Comparison of ENCODE assay signal across 13 cellular contexts in the genomic region with DNA sequence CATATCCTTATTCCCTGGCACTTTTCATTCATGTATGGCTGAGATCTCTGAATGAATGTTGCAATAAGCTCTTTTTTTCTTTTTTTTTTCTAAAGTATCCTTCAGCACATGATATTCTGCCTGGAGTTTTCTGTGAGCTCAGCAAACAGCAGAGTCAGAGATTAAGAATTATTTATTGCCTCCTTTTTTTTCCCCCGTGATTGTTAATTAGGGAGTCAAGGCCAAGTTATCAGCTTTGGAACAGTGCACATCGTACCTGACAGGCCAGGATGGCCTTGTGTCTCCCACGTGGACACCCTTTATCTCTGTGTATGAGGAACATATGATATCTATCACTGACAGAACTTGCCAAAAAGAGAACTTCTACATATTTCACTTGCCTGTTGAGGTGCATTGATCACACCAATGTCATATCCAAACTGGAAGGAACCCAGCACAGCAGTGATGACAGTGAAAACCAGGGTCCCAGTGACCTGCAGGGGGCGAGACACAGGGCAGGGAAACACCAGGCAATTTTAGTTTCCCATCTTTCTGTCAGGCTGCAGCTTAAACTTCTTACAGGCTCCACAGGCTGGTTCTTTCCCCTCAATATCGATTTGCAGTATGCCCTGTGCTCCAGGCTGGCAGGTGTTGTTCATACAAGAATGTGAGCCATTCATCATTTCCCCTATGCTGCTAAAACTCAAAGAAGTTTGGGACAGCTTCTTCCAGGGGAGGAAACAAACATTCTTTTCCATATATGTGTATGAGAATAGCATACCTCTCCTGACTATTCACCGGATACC. TPM values are rescaled to one million over a fixed set of nuclear protein-coding genes. Genes with fewer than 3 reads are reported as not detected.
DNase-seq lines count a peak whose midpoint lies in the region; ATAC-seq and TF ChIP-seq lines count a peak whose summit lies in the region.
"Had no signal": no experiment of that assay in that cellular context is flagged by ENCODE, and none has a peak within 500 bp of the region (broad histone marks: within the 10 kb centered on the region; RNA-seq: fewer than 3 reads in every experiment).

No MANE protein-coding gene starts in this region.

- H3K4me1 ChIP-seq in MM.1S (ENCODE audit: low read length) (no peaks in the 10 kb centered on the region), neural progenitor cell (no peaks in the 10 kb centered on the region)

- H3K36me3 Mint-ChIP-seq in neural progenitor cell, result no peaks in the 10 kb centered on the region
- H3K36me3 Mint-ChIP-seq: naive thymus-derived CD8-positive, alpha-beta T cell had no signal

- TF ChIP-seq CTCF in MM.1S (IDR thresholded peaks at IDR 0.05; ENCODE audit: low read length), result peak; percentile 15; the same call in 1 of the 2 replicates
- peak; percentile 46 for TF ChIP-seq CTCF in cardiac fibroblast (IDR thresholded peaks at IDR 0.05; ENCODE audit: low read depth, low read length)
- TF ChIP-seq CTCF in neural progenitor cell (IDR thresholded peaks at IDR 0.05), result peak; percentile 60

- H4K20me1 ChIP-seq in MM.1S (ENCODE audit: insufficient read depth, low read length), result no peaks in the 10 kb centered on the region
- H4K20me1 ChIP-seq in neural progenitor cell (ENCODE audit: low read depth), result no peaks in the 10 kb centered on the region

- no peaks in the 10 kb centered on the region for H3K9me3 Mint-ChIP-seq in neural progenitor cell
- H3K9me3 Mint-ChIP-seq: naive thymus-derived CD8-positive, alpha-beta T cell had no signal

- H3K79me2 ChIP-seq in MM.1S (ENCODE audit: low read length), result no peaks in the 10 kb centered on the region
- H3K79me2 ChIP-seq in neural progenitor cell (ENCODE audit: low read depth), result no peaks in the 10 kb centered on the region

- no peaks in the 10 kb centered on the region for H3K27me3 Mint-ChIP-seq in neural progenitor cell (ENCODE audit: insufficient read depth, low read depth)

- no peaks in the 10 kb centered on the region for H3K9me2 ChIP-seq in MM.1S (replicated peaks; ENCODE audit: insufficient read depth, low read length)

- no peak overlapping the region for H3K4me3 Mint-ChIP-seq in neural progenitor cell
- H3K4me3 Mint-ChIP-seq: naive thymus-derived CD8-positive, alpha-beta T cell had no signal

- no peak overlapping the region for H3K4me3 ChIP-seq in MM.1S (ENCODE audit: low read length)
- H3K4me3 ChIP-seq in cardiac fibroblast (replicated peaks in 1 of 2; ENCODE audit: low read depth in 2 of 2, low read length in 2 of 2), result no peak overlapping the region
- no peak overlapping the region for H3K4me3 ChIP-seq in neural progenitor cell
- H3K4me3 ChIP-seq: stomach had no signal

- H2AFZ ChIP-seq in MM.1S (ENCODE audit: low read length), result no peak overlapping the region
- no peak overlapping the region for H2AFZ ChIP-seq in neural progenitor cell (replicated peaks)

- H3K36me3 ChIP-seq in MM.1S (replicated peaks; ENCODE audit: insufficient read depth, low read length) (no peaks in the 10 kb centered on the region), neural progenitor cell (no peaks in the 10 kb centered on the region)
- H3K36me3 ChIP-seq: stomach had no signal

- no peak for ATAC-seq in HG02973 (IDR thresholded peaks at IDR 0.05; ENCODE audit: unreplicated experiment)
- ATAC-seq: activated CD4-positive, CD25-positive, alpha-beta regulatory T cell treated with anti-CD3 and anti-CD28 coated beads, Interleukin-2, amount 50 U/mL, for 24 hours; naive thymus-derived CD8-positive, alpha-beta T cell had no signal

- H3K27ac Mint-ChIP-seq in neural progenitor cell, result no peak overlapping the region
- H3K27ac Mint-ChIP-seq: naive thymus-derived CD8-positive, alpha-beta T cell had no signal

- no peaks in the 10 kb centered on the region for H3K9me3 ChIP-seq in MM.1S (replicated peaks; ENCODE audit: insufficient read depth, low read length)
- no peaks in the 10 kb centered on the region for H3K9me3 ChIP-seq in neural progenitor cell (ENCODE audit: low read depth)
- H3K9me3 ChIP-seq: stomach had no signal

- no peak overlapping the region for H3K27ac ChIP-seq in MM.1S (ENCODE audit: low read length)
- H3K27ac ChIP-seq in neural progenitor cell, result no peak overlapping the region
- H3K27ac ChIP-seq: stomach had no signal

- no peak overlapping the region for H3K9ac ChIP-seq in MM.1S (ENCODE audit: low read length)
- no peak overlapping the region for H3K9ac ChIP-seq in neural progenitor cell

- no peaks in the 10 kb centered on the region for H3K4me1 Mint-ChIP-seq in neural progenitor cell
- H3K4me1 Mint-ChIP-seq: naive thymus-derived CD8-positive, alpha-beta T cell had no signal

- DNase-seq in DMS 273 (lab: John Stamatoyannopoulos, UW; ENCODE audit: unreplicated experiment) (peak; percentile 25), DMS 273 treated with DMSO at 0.1 percent for 48 hours (lab: John Stamatoyannopoulos, UW) (no peak), MM.1S (no peak), cardiac fibroblast (ENCODE audit: low read depth in 2 of 2) (peak; percentile 10 to 12), neural progenitor cell (ENCODE audit: low spot score) (peak; percentile 18), ureter (ENCODE audit: low spot score) (no peak), T-helper 1 cell (no peak)
- DNase-seq: activated gamma-delta T cell; naive thymus-derived CD8-positive, alpha-beta T cell; stimulated activated CD4-positive, alpha-beta T cell treated with anti-CD3 and anti-CD28 coated beads, Interleukin-1b, Interleukin-23, amount 100 ng/mL, for 48 hours; stomach had no signal

- H3K27me3 ChIP-seq in MM.1S (replicated peaks; ENCODE audit: insufficient read depth, low read length) (no peaks in the 10 kb centered on the region), neural progenitor cell (no peaks in the 10 kb centered on the region)
- H3K27me3 ChIP-seq: stomach had no signal

- H3K4me2 ChIP-seq in MM.1S (ENCODE audit: low read depth, low read length), result no peak overlapping the region
- H3K4me2 ChIP-seq in neural progenitor cell, result no peak overlapping the region

- H3F3A ChIP-seq in MM.1S (ENCODE audit: insufficient read depth, low read length) (no peaks in the 10 kb centered on the region), neural progenitor cell (ENCODE audit: low read depth) (no peaks in the 10 kb centered on the region)

RNA-seq across cellular contexts. Expression of a gene that starts 8.2 kb away (rescaled TPM):
- total RNA-seq in neural progenitor cell (ENCODE audit: low replicate concordance) (not detected in 2 replicates), ureter (not detected)
- total RNA-seq: naive thymus-derived CD8-positive, alpha-beta T cell had no signal

Comparison
In these comparisons a context has a peak if more than half of its experiments do, and no peak if none do; other contexts are left out.
1. DNase-seq: peak in DMS 273 (single experiment), cardiac fibroblast (2 of 2) and neural progenitor cell (single experiment); none in DMS 273 treated with DMSO at 0.1 percent for 48 hours (single experiment), MM.1S (single experiment), ureter (single experiment) and T-helper 1 cell (0 of 5).
2. Peak in every context shown above with its lines, with median percentiles within 50 percentile points of each other: CTCF ChIP-seq.